1 cellular context compared by ENCODE assay signal in genomic region chr22:40057652-40058051, GRCh38.
TF ChIP-seq lines count a peak whose summit lies in the region.

No MANE protein-coding gene starts in this region.

TF ChIP-seq in K562, 482 proteins besides CTCF, POLR2A, EP300 and RAD21 (continued from another document):
- TF ChIP-seq ZNF197 (CRISPR knock-in tag; IDR thresholded peaks at IDR 0.05; ENCODE audit: low read depth), result no peak
- TF ChIP-seq FOSL1 (tag; conservative IDR thresholded peaks at IDR 0.05), result no peak
- no peak for TF ChIP-seq ZNF75A (CRISPR knock-in tag; IDR thresholded peaks at IDR 0.05)
- no peak for TF ChIP-seq CBX8 (IDR thresholded peaks at IDR 0.05; ENCODE audit: borderline replicate concordance, extremely low read depth, low read depth, low read length, poor library complexity, severe bottlenecking)
- TF ChIP-seq E2F4 (CRISPR knock-in tag; IDR thresholded peaks at IDR 0.05; ENCODE audit: low read depth), result no peak
- TF ChIP-seq TSHZ1 (CRISPR knock-in tag; IDR thresholded peaks at IDR 0.05), result no peak
- TF ChIP-seq SIN3A (IDR thresholded peaks at IDR 0.05; ENCODE audit: borderline replicate concordance in 2 of 2, control insufficient read depth in 1 of 2, low read depth in 2 of 2, low read length in 2 of 2), result no peak
- no peak for TF ChIP-seq ELK3 (CRISPR knock-in tag; IDR thresholded peaks at IDR 0.05)
- TF ChIP-seq CHD2 (IDR thresholded peaks at IDR 0.05; ENCODE audit: low read depth, low read length), result no peak
- TF ChIP-seq, protein P1, sequence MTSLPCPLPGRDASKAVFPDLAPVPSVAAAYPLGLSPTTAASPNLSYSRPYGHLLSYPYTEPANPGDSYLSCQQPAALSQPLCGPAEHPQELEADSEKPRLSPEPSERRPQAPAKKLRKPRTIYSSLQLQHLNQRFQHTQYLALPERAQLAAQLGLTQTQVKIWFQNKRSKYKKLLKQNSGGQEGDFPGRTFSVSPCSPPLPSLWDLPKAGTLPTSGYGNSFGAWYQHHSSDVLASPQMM (CRISPR knock-in tag; IDR thresholded peaks at IDR 0.05), result no peak
